In the genomic region with DNA sequence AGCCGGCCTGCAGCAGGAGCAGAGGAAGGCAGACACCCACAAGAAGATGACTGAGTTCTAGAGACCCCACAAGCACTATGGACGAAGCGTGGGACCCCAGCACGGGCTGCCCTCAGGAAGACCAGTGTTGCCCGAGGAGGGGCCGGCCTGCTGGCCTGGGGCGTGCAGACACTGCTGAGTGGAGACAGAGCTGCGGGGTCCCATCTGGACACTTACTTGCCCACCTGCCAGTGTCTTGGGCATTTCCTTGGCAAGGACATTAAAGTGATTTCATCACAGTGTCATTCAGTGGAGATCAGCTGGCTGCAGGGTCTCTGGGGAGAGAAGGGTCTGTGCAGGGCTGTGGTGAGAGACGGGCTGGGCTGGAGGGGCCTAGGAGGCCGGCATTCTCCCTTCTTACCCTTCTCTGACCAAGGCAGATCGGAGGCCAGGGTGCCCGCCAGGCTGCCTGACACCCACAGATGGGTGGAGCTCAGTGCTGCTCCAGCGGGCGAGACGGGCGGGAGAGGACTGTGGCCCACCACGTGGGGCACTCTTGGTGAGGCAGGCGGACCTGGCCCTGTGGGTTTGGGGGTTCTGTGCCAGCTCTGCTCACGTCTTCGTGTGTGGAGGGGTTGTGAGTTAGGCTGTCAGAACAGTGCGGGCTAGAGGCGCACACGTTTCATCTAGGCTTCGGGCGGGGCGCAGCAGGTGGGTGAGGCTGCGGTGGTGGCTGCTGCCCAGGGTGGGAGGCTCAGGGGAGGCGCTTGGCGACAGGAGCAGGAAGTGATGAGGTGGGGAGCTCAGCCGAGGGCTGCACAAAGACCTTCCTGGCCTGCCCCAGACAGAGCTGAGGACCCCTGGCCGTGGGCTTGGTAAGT, we compare ENCODE assay signal across 8 cellular contexts. TPM values are rescaled to one million over a fixed set of nuclear protein-coding genes. Genes with fewer than 3 reads are reported as not detected.
A peak's percentile ranks its signal among the peaks of the same experiment; 100 is the strongest.
DNase-seq lines count a peak whose midpoint lies in the region; ATAC-seq and TF ChIP-seq lines count a peak whose summit lies in the region.

A gene with protein sequence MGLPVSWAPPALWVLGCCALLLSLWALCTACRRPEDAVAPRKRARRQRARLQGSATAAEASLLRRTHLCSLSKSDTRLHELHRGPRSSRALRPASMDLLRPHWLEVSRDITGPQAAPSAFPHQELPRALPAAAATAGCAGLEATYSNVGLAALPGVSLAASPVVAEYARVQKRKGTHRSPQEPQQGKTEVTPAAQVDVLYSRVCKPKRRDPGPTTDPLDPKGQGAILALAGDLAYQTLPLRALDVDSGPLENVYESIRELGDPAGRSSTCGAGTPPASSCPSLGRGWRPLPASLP (plus strand): TSS at position 806 of the 860 bp plus-strand sequence. CDS start 886 bp downstream, outside the sequence.

- no peaks in the 10 kb centered on the region for H3K4me1 Mint-ChIP-seq in nephron

- peaks cover 18% of the 10 kb centered on the region for H3K36me3 Mint-ChIP-seq in nephron (ENCODE audit: low read depth)

- ATAC-seq in GM21717 (IDR thresholded peaks at IDR 0.05; ENCODE audit: unreplicated experiment): no peak
- no peak for ATAC-seq in HG03045 (IDR thresholded peaks at IDR 0.05; ENCODE audit: unreplicated experiment)

- H3K4me3 Mint-ChIP-seq in nephron: peak within 1 kb of the TSS in 2 of 3 experiments; percentile 9 to 17

- DNase-seq in T follicular helper cell (ENCODE audit: low read depth) (peak; percentile 75), adrenal gland (peak in 3 of 7 donors; percentile 11 to 32 (median 20)), erythroblast (lab: John Stamatoyannopoulos, UW) (no peak), NCI-H510A (lab: John Stamatoyannopoulos, UW) (no peak)

- peak; percentile 31; the same call in 2 of the 3 replicates for TF ChIP-seq CTCF in GM12872 (IDR thresholded peaks at IDR 0.05; ENCODE audit: insufficient read depth, low read depth, low read length)
- TF ChIP-seq CTCF in adrenal gland (IDR thresholded peaks at IDR 0.05): no peak
- no peak for TF ChIP-seq CTCF in nephron (IDR thresholded peaks at IDR 0.05; ENCODE audit: unreplicated experiment in 3 of 3)

- H3K27me3 Mint-ChIP-seq in nephron (ENCODE audit: low read depth): peaks cover 5% of the 10 kb centered on the region

- peak within 1 kb of the TSS in 1 of 4 donors; percentile 33 for H3K4me3 ChIP-seq in adrenal gland

- no peaks in the 10 kb centered on the region for H3K9me3 Mint-ChIP-seq in nephron

- H3K36me3 ChIP-seq in adrenal gland (replicated peaks in 1 of 2): peaks cover 0 to 24% of the 10 kb centered on the region in 2 donors

- H3K27ac ChIP-seq in adrenal gland: no peak within 1 kb of the TSS

- H3K4me1 ChIP-seq in adrenal gland (replicated peaks in 1 of 2): peaks cover 30 to 32% of the 10 kb centered on the region in 2 donors

- H3K27ac Mint-ChIP-seq in nephron: no peak within 1 kb of the TSS

- no peak for TF ChIP-seq POLR2A in adrenal gland (IDR thresholded peaks at IDR 0.05)
- TF ChIP-seq POLR2A in erythroblast (IDR thresholded peaks at IDR 0.05; ENCODE audit: low read length): no peak

- 75 to 84% (median 79%) methylated on average over 12 to 31 of the region's 31 CpGs for WGBS in adrenal gland, 4 donors

- H3K27me3 ChIP-seq in adrenal gland: no peaks in the 10 kb centered on the region

- intact Hi-C loops in adrenal gland (cut with DNase I): no loop called here

- H3K9me3 ChIP-seq in adrenal gland (replicated peaks in 1 of 3): no peaks in the 10 kb centered on the region

RNA-seq across cellular contexts. Expression of the gene that starts here (rescaled TPM):
- total RNA-seq in adrenal gland: 10 to 100 TPM in 4 of 8 donors, 1 to 10 TPM in 4; 1.6 to 32.2 (median 8.4) TPM
- 100 to 1,000 TPM in 1 of 3 donors, 10 to 100 TPM in 1, under 1 TPM in 1; 0.22 to 103 (median 45.0) TPM for polyA plus RNA-seq in adrenal gland
